Comparison of ENCODE assay signal across 10 cellular contexts in the genomic region with DNA sequence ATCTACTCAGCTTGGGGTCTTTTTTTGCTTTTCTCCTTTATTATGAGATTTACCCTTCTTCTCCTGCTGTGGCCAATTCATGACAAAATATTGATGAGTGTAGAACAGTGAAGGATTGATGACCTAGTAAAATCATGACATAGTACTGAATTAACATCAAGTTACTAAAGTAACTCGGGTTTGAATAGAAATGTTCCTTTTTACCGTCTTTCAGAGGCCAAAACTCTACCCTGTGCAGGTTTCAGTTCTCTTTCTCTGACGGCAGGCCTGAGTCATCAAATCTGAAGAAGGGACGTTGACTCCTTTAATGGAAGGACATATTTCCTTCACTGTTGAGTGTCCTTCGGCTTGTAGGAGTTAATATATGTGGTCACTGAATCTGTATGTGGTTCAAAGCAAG.
DNase-seq lines count a peak whose midpoint lies in the region; ATAC-seq, FAIRE-seq and TF ChIP-seq lines count a peak whose summit lies in the region.
"Had no signal": no experiment of that assay in that cellular context is flagged by ENCODE, and none has a peak within 500 bp of the region (broad histone marks: within the 10 kb centered on the region; RNA-seq: fewer than 3 reads in every experiment).

No MANE protein-coding gene starts in this region.

- intact Hi-C loops in prostate gland (cut with DNase I) = no loop called here

- TF ChIP-seq POLR2A in A549 (IDR thresholded peaks at IDR 0.05; ENCODE audit: low read length) (no peak), prostate gland (IDR thresholded peaks at IDR 0.05) (no peak)

- DNase-seq in A549 (ENCODE audit: low read depth in 1 of 2, low spot score in 1 of 2) (no peak), T-helper 17 cell (no peak), prostate gland (ENCODE audit: low spot score) (no peak), EL (no peak), ACHN (no peak)
- no peak for DNase-seq in activated effector memory CD4-positive, alpha-beta T cell treated with anti-CD3 and anti-CD28 coated beads, Interleukin-2, amount 50 U/mL, for 16 hours
- DNase-seq: mesenchymal stem cell had no signal

- POLR2A ChIA-PET in A549 (lab: Yijun Ruan, JAX) = no interaction called here

- H3K4me3 ChIP-seq in A549 = no peak overlapping the region
- H3K4me3 ChIP-seq in prostate gland = no peak overlapping the region

- H3K27me3 Mint-ChIP-seq in T-helper 17 cell = no peaks in the 10 kb centered on the region

- H3K4me1 ChIP-seq in A549 (no peaks in the 10 kb centered on the region), prostate gland (replicated peaks) (no peaks in the 10 kb centered on the region)

- H3K36me3 ChIP-seq in prostate gland = peaks cover 0 to 9% of the 10 kb centered on the region in 2 donors

- no peaks in the 10 kb centered on the region for H3K36me3 Mint-ChIP-seq in T-helper 17 cell (ENCODE audit: low read depth)

- peaks cover 5% of the 10 kb centered on the region for H3K4me1 Mint-ChIP-seq in T-helper 17 cell

- no peak for TF ChIP-seq CTCF in A549 (IDR thresholded peaks at IDR 0.05)
- no peak for TF ChIP-seq CTCF in prostate gland (IDR thresholded peaks at IDR 0.05)

- no peak for TF ChIP-seq EP300 in A549 (IDR thresholded peaks at IDR 0.05)

- 78% methylated on average over 5 of the region's 5 CpGs for WGBS in A549 (ENCODE audit: missing lambda C conversion rate)
- WGBS in prostate gland = 85% methylated on average over 5 of the region's 5 CpGs

- H3K27ac Mint-ChIP-seq in T-helper 17 cell = no peak overlapping the region

- no peaks in the 10 kb centered on the region for H3K27me3 ChIP-seq in prostate gland (replicated peaks; ENCODE audit: insufficient read depth)

- FAIRE-seq in A549 (lab: Jason Lieb, UNC) = no peak

- H3K4me2 ChIP-seq in A549 = no peak overlapping the region

- CTCF ChIA-PET in A549 (lab: Yijun Ruan, JAX) = no interaction called here

- no peak overlapping the region for H3K27ac ChIP-seq in A549
- no peak overlapping the region for H3K27ac ChIP-seq in prostate gland
- H3K27ac ChIP-seq: C4-2B had no signal

- in situ Hi-C loops in ACHN (cut with HindIII; ENCODE audit: low pct_ligation_motif_present, low pct_unique_long_range_greater_than_20kb, low sequenced_read_pairs) = no loop called here

- H3K9me3 ChIP-seq in A549 = no peaks in the 10 kb centered on the region
- no peaks in the 10 kb centered on the region for H3K9me3 ChIP-seq in T-helper 17 cell (ENCODE audit: control insufficient read depth, low read length, poor library complexity, severe bottlenecking)
- H3K9me3 ChIP-seq in prostate gland = no peaks in the 10 kb centered on the region

- TF ChIP-seq RAD21 in A549 (conservative IDR thresholded peaks at IDR 0.05 in 1 of 2, IDR thresholded peaks at IDR 0.05 in 1 of 2) = no peak

- no peak overlapping the region for H3K4me3 Mint-ChIP-seq in T-helper 17 cell

- ATAC-seq in A549 (no peak), GM19324 (IDR thresholded peaks at IDR 0.05; ENCODE audit: low FRiP score, unreplicated experiment) (peak; percentile 82), HG03045 (IDR thresholded peaks at IDR 0.05; ENCODE audit: unreplicated experiment) (peak; percentile 78), T-helper 17 cell (peak; percentile 51)

TF ChIP-seq in A549, 52 proteins besides CTCF, POLR2A, EP300 and RAD21:
- TF ChIP-seq FOXS1 (CRISPR knock-in tag; IDR thresholded peaks at IDR 0.05) = no peak
- TF ChIP-seq MAFK (IDR thresholded peaks at IDR 0.05; ENCODE audit: partially characterized antibody) = peak; percentile 4

Comparison
In these comparisons a context has a peak if more than half of its experiments do, and no peak if none do; other contexts are left out.
1. ATAC-seq: peak in GM19324 (single experiment), HG03045 (single experiment) and T-helper 17 cell (single experiment); none in A549 (0 of 2).